Comparison of ENCODE assay signal across 9 cellular contexts in genomic region chrX:137565318-137565904, GRCh38. TPM values are rescaled to one million over a fixed set of nuclear protein-coding genes. Genes with fewer than 3 reads are reported as not detected.
A peak's percentile ranks its signal among the peaks of the same experiment; 100 is the strongest.
DNase-seq lines count a peak whose midpoint lies in the region; ATAC-seq and TF ChIP-seq lines count a peak whose summit lies in the region.
"Had no signal": no experiment of that assay in that cellular context is flagged by ENCODE, and none has a peak within 500 bp of the region (broad histone marks: within the 10 kb centered on the region; RNA-seq: fewer than 3 reads in every experiment).

No MANE protein-coding gene starts in this region.

- H3K4me3 Mint-ChIP-seq in T-helper 2 cell treated with Interferon-gamma antibody and Interleukin-4, amounts not matched to agents 5 μg/mL and 100 μg/mL, for 36 hours = peak overlapping the region; percentile 48

- no peak for TF ChIP-seq EP300 in stomach (IDR thresholded peaks at IDR 0.05)

- H3K4me3 ChIP-seq in body of pancreas (peak overlapping the region; percentile 22), left lung (peak overlapping the region; percentile 41 to 42), stomach (peak overlapping the region; percentile 49 to 80 (median 58))

- TF ChIP-seq POLR2A in body of pancreas (IDR thresholded peaks at IDR 0.05) = no peak
- no peak for TF ChIP-seq POLR2A in stomach (IDR thresholded peaks at IDR 0.05)

- H3K36me3 ChIP-seq in body of pancreas (replicated peaks in 1 of 2; ENCODE audit: insufficient read depth in 1 of 2, low read depth in 2 of 2) (no peaks in the 10 kb centered on the region), left lung (no peaks in the 10 kb centered on the region), stomach (no peaks in the 10 kb centered on the region)

- H3K27ac Mint-ChIP-seq in T-helper 2 cell treated with Interferon-gamma antibody and Interleukin-4, amounts not matched to agents 5 μg/mL and 100 μg/mL, for 36 hours = peak overlapping the region; percentile 16

- H3K9me3 ChIP-seq in body of pancreas (no peaks in the 10 kb centered on the region), left lung (no peaks in the 10 kb centered on the region), stomach (peaks cover 0 to 22% (median 4%) of the 10 kb centered on the region in 4 donors)

- no peak for DNase-seq in T-helper 2 cell treated with Interferon-gamma antibody and Interleukin-4, amounts not matched to agents 5 μg/mL and 100 μg/mL, for 36 hours (ENCODE audit: low spot score)
- DNase-seq in T-helper 2 cell (no peak), body of pancreas (no peak), left lung (no peak), stomach (no peak), A172 (ENCODE audit: low spot score) (no peak), middle frontal gyrus (ENCODE audit: extremely low spot score, low spot score) (no peak)

- intact Hi-C loops in body of pancreas (cut with DNase I) = no loop called here
- intact Hi-C loops in left lung (cut with DNase I) = no loop called here
- intact Hi-C loops in stomach (cut with DNase I; ENCODE audit: low total_unique reads) = no loop called here

- H3K27me3 ChIP-seq in body of pancreas (peaks cover 0 to 14% of the 10 kb centered on the region in 2 donors), left lung (peaks cover 74 to 96% of the 10 kb centered on the region in 2 donors), stomach (peaks cover 25 to 96% (median 91%) of the 10 kb centered on the region in 3 donors)

- H3K9me3 Mint-ChIP-seq in T-helper 2 cell treated with Interferon-gamma antibody and Interleukin-4, amounts not matched to agents 5 μg/mL and 100 μg/mL, for 36 hours = no peaks in the 10 kb centered on the region

- ATAC-seq in body of pancreas = no peak
- peak; percentile 8 for ATAC-seq in left lung
- no peak for ATAC-seq in HG03280 (IDR thresholded peaks at IDR 0.05; ENCODE audit: unreplicated experiment)

- H3K4me1 Mint-ChIP-seq in T-helper 2 cell treated with Interferon-gamma antibody and Interleukin-4, amounts not matched to agents 5 μg/mL and 100 μg/mL, for 36 hours (ENCODE audit: low read depth) = no peaks in the 10 kb centered on the region

- TF ChIP-seq CTCF in body of pancreas (IDR thresholded peaks at IDR 0.05) (no peak), left lung (IDR thresholded peaks at IDR 0.05) (no peak), stomach (IDR thresholded peaks at IDR 0.05) (no peak)

- H3K36me3 Mint-ChIP-seq in T-helper 2 cell treated with Interferon-gamma antibody and Interleukin-4, amounts not matched to agents 5 μg/mL and 100 μg/mL, for 36 hours (ENCODE audit: low read depth) = no peaks in the 10 kb centered on the region

- peaks cover 68% of the 10 kb centered on the region for H3K27me3 Mint-ChIP-seq in T-helper 2 cell treated with Interferon-gamma antibody and Interleukin-4, amounts not matched to agents 5 μg/mL and 100 μg/mL, for 36 hours (ENCODE audit: low read depth)

- H3K27ac ChIP-seq in body of pancreas (no peak overlapping the region), left lung (no peak overlapping the region), stomach (no peak overlapping the region)

- WGBS in body of pancreas, 2 donors = 4 to 7% methylated on average over 13 to 25 of the region's 54 CpGs
- WGBS in stomach, 5 donors = 5 to 41% (median 22%) methylated on average over 45 to 54 of the region's 54 CpGs; no CpG with 5 or more reads in 1 of the 5 donors

- H3K4me1 ChIP-seq in body of pancreas (peaks cover 21% of the 10 kb centered on the region), left lung (peaks cover 0 to 6% of the 10 kb centered on the region in 2 donors), stomach (peaks cover 4 to 42% (median 25%) of the 10 kb centered on the region in 4 donors)

RNA-seq across cellular contexts. Expression of gene ZIC3, which starts 0.5 kb away (rescaled TPM):
- not detected for total RNA-seq in body of pancreas
- total RNA-seq in left lung = not detected
- not detected for total RNA-seq in stomach
- not detected for polyA plus RNA-seq in stomach
- total RNA-seq in A172 (2014; rRNA removed; shearing (Covaris generic)) = not detected in 2 replicates
- total RNA-seq: RPMI7951 had no signal
